Comparison of ENCODE assay signal across 10 cellular contexts in genomic region chr4:153669838-153670237, GRCh38. TPM values are rescaled to one million over a fixed set of nuclear protein-coding genes. Genes with fewer than 3 reads are reported as not detected.
"Had no signal": no experiment of that assay in that cellular context is flagged by ENCODE, and none has a peak within 500 bp of the region (broad histone marks: within the 10 kb centered on the region; RNA-seq: fewer than 3 reads in every experiment).

No MANE protein-coding gene starts in this region.

- H3K4me2 ChIP-seq: GM23338 had no signal

- H3K36me3 ChIP-seq: HAP-1 had no signal

- H3K9me3 Mint-ChIP-seq: HFFc6 had no signal

- H3K4me1 Mint-ChIP-seq: GM23338, H9 had no signal

- ATAC-seq: GM23338, HCT116 had no signal

- H3K27ac ChIP-seq: GM23248 had no signal

- H3K4me3 Mint-ChIP-seq: GM23338, H9, HFFc6 had no signal

- H2AFZ ChIP-seq: GM23248, GM23338 had no signal

- H3K27ac Mint-ChIP-seq: GM23338, H9, HFFc6 had no signal

- H3K4me1 ChIP-seq: HAP-1 had no signal

- H3K4me3 ChIP-seq: GM23248, GM23338, HAP-1 had no signal

- DNase-seq: GM23248, GOT3, H7, H9, HCEC 1CT, HFFc6 had no signal

- H3K9me3 ChIP-seq: HAP-1 had no signal

- H3K9ac ChIP-seq: GM23248 had no signal

RNA-seq across cellular contexts. Expression of gene TLR2, which starts 14.2 kb away (rescaled TPM):
- total RNA-seq: GM23248, H4, HFFc6 had no signal
- polyA plus RNA-seq: GM23248 had no signal
